ENCODE assay signal across 8 cellular contexts in genomic region chr5:43041131-43041668, GRCh38. TPM values are rescaled to one million over a fixed set of nuclear protein-coding genes. Genes with fewer than 3 reads are reported as not detected.
A peak's percentile ranks its signal among the peaks of the same experiment; 100 is the strongest.
DNase-seq lines count a peak whose midpoint lies in the region; ATAC-seq and TF ChIP-seq lines count a peak whose summit lies in the region.

No MANE protein-coding gene starts in this region.

- intact Hi-C loops in Right ventricle myocardium superior (cut with DNase I) (loop anchor here (5.0 kb wide), 2 partner anchors 34 to 49 kb away; no protein-coding TSS in a partner anchor), sigmoid colon (cut with DNase I) (loop anchor here (1.0 to 5.0 kb wide), 6 partner anchors 20 to 134 kb away; no protein-coding TSS in a partner anchor)

- TF ChIP-seq POLR2A in sigmoid colon (IDR thresholded peaks at IDR 0.05) = no peak

- no peaks in the 10 kb centered on the region for H3K9me3 ChIP-seq in sigmoid colon

- peak overlapping the region; percentile 89 to 92 (median 89) for H3K27ac ChIP-seq in sigmoid colon

- no peaks in the 10 kb centered on the region for H3K36me3 ChIP-seq in sigmoid colon

- peaks cover 17 to 82% (median 45%) of the 10 kb centered on the region in 3 donors for H3K27me3 ChIP-seq in sigmoid colon

- no peak for TF ChIP-seq CTCF in sigmoid colon (IDR thresholded peaks at IDR 0.05)

- DNase-seq in Daoy (ENCODE audit: low read depth) = peak; percentile 48
- peak; percentile 27 for DNase-seq in NCI-H2081 treated with DMSO at 0.1 percent for 48 hours (lab: John Stamatoyannopoulos, UW)
- peak; percentile 24 for DNase-seq in activated naive CD4-positive, alpha-beta T cell treated with anti-CD3 and anti-CD28 coated beads, Interleukin-2, amount 50 U/mL, for 16 hours
- peak; percentile 63 for DNase-seq in Right ventricle myocardium superior
- no peak for DNase-seq in sigmoid colon

- H3K4me1 ChIP-seq in sigmoid colon = peaks cover 0 to 47% (median 31%) of the 10 kb centered on the region in 4 donors

- peak overlapping the region; percentile 60 to 67 (median 64) for H3K4me3 ChIP-seq in sigmoid colon

- no peak for TF ChIP-seq EP300 in sigmoid colon (IDR thresholded peaks at IDR 0.05)

- ATAC-seq in Right ventricle myocardium superior (ENCODE audit: poor library complexity) = peak; percentile 19
- ATAC-seq in GM21825 (IDR thresholded peaks at IDR 0.05; ENCODE audit: unreplicated experiment) = no peak
- ATAC-seq in HG03108 (IDR thresholded peaks at IDR 0.05; ENCODE audit: unreplicated experiment) = no peak
- no peak for ATAC-seq in HG03565 (IDR thresholded peaks at IDR 0.05; ENCODE audit: unreplicated experiment)

- 3% methylated on average over 18 of the region's 18 CpGs for WGBS in sigmoid colon, 2 donors

RNA-seq across cellular contexts. Expression of gene ANXA2R, which starts 1.1 kb away (rescaled TPM):
- total RNA-seq in Daoy (2014; rRNA removed; shearing (Covaris generic)) = 2.9 TPM in 2 replicates
- total RNA-seq in Right ventricle myocardium superior (0.94 TPM), sigmoid colon (1 to 10 TPM; 1.8 to 4.4 (median 3.7) TPM)
- 10 to 100 TPM in 1 of 3 donors, 1 to 10 TPM in 1, under 1 TPM in 1; 0.69 to 12.4 (median 1.8) TPM for polyA plus RNA-seq in sigmoid colon
